Comparison of ENCODE assay signal across 10 cellular contexts in genomic region chr6:33584700-33585402, GRCh38. TPM values are rescaled to one million over a fixed set of nuclear protein-coding genes. Genes with fewer than 3 reads are reported as not detected.
DNase-seq lines count a peak whose midpoint lies in the region; ATAC-seq, FAIRE-seq and TF ChIP-seq lines count a peak whose summit lies in the region.
"Had no signal": no experiment of that assay in that cellular context is flagged by ENCODE, and none has a peak within 500 bp of the region (broad histone marks: within the 10 kb centered on the region; RNA-seq: fewer than 3 reads in every experiment).

No MANE protein-coding gene starts in this region.

- peak overlapping the region; percentile 66; the same call in 1 of the 2 replicates for H3K4me2 ChIP-seq in MM.1S (ENCODE audit: low read depth, low read length)
- peak overlapping the region; percentile 3; the same call in 1 of the 2 replicates for H3K4me2 ChIP-seq in GM12878 (ENCODE audit: control insufficient read depth, insufficient read depth)
- no peak overlapping the region for H3K4me2 ChIP-seq in neural progenitor cell

- H3K4me1 ChIP-seq in MM.1S (ENCODE audit: low read length), result peaks cover 13% of the 10 kb centered on the region
- H3K4me1 ChIP-seq in GM12878 (ENCODE audit: control insufficient read depth, insufficient read depth, low read length), result peaks cover 16% of the 10 kb centered on the region
- H3K4me1 ChIP-seq in spleen, result peaks cover 15 to 58% (median 33%) of the 10 kb centered on the region in 6 donors
- H3K4me1 ChIP-seq in neural progenitor cell, result no peaks in the 10 kb centered on the region

- H3K27me3 Mint-ChIP-seq in activated naive CD4-positive, alpha-beta T cell treated with anti-CD3 and anti-CD28 coated beads for 36 hours (ENCODE audit: low read depth), result no peaks in the 10 kb centered on the region
- peaks cover 5% of the 10 kb centered on the region for H3K27me3 Mint-ChIP-seq in neural progenitor cell (ENCODE audit: insufficient read depth, low read depth)

- TSS peak; percentile 94 for BruUV-seq in GM12878 (replicated peaks; lab: Mats Ljungman, UMichigan)

- H3K79me2 ChIP-seq in MM.1S (ENCODE audit: low read length) (peaks cover 2% of the 10 kb centered on the region), GM12878 (ENCODE audit: control insufficient read depth, insufficient read depth, low read length) (peaks cover 3% of the 10 kb centered on the region), neural progenitor cell (ENCODE audit: low read depth) (peaks cover 1% of the 10 kb centered on the region)

- RAD21 ChIA-PET in GM12878 (lab: Charles Lee; ENCODE audit: unreplicated experiment), result interaction anchor here (0.6 to 6.6 kb wide), 7 partner anchors 14 to 203 kb away, joined by 3 to 86 read pairs (median 5); partner anchors contain the start of gene ITPR3

- no peaks in the 10 kb centered on the region for H3K36me3 ChIP-seq in MM.1S (replicated peaks; ENCODE audit: insufficient read depth, low read length)
- no peaks in the 10 kb centered on the region for H3K36me3 ChIP-seq in GM12878 (ENCODE audit: control insufficient read depth in 2 of 2, insufficient read depth in 2 of 2, low read length in 1 of 2)
- no peaks in the 10 kb centered on the region for H3K36me3 ChIP-seq in spleen
- H3K36me3 ChIP-seq in neural progenitor cell, result no peaks in the 10 kb centered on the region

- SMC1A ChIA-PET in GM12878 (lab: Charles Lee; ENCODE audit: uncharacterized antibody, unreplicated experiment), result interaction anchor here (0.9 to 6.9 kb wide), 7 partner anchors 9 to 131 kb away, joined by 3 to 122 read pairs (median 5); partner anchors contain the start of genes UQCC2 and ZBTB9

- TF ChIP-seq CTCF in MM.1S (IDR thresholded peaks at IDR 0.05; ENCODE audit: low read length) (no peak), GM12878 (IDR thresholded peaks at IDR 0.05 in 2 of 3, conservative IDR thresholded peaks at IDR 0.05 in 1 of 3; ENCODE audit: control insufficient read depth in 2 of 3, extremely low read depth in 1 of 3, insufficient read depth in 1 of 3, low read depth in 3 of 3, low read length in 3 of 3) (no peak), spleen (IDR thresholded peaks at IDR 0.05 in 8 of 11, conservative IDR thresholded peaks at IDR 0.05 in 3 of 11) (no peak), neural progenitor cell (IDR thresholded peaks at IDR 0.05) (no peak)

- DNase-seq in activated naive CD4-positive, alpha-beta T cell treated with anti-CD3 and anti-CD28 coated beads for 36 hours, result no peak
- no peak for DNase-seq in activated naive CD4-positive, alpha-beta T cell treated with anti-CD3 and anti-CD28 coated beads, Interleukin-2, amount 50 U/mL, for 16 hours
- DNase-seq in MM.1S, result no peak
- no peak for DNase-seq in GM12878 (ENCODE audit: low read depth, low spot score)
- peak; percentile 69 for DNase-seq in spleen
- DNase-seq in AML-193 (lab: John Stamatoyannopoulos, UW), result no peak
- DNase-seq in GOT3 (lab: John Stamatoyannopoulos, UW), result no peak
- no peak for DNase-seq in neural progenitor cell (ENCODE audit: low spot score)

- TF ChIP-seq POLR2A in GM12878 (IDR thresholded peaks at IDR 0.05; ENCODE audit: low read depth, low read length) (no peak), spleen (IDR thresholded peaks at IDR 0.05) (no peak)

- peak overlapping the region; percentile 66 for H3K4me3 Mint-ChIP-seq in activated naive CD4-positive, alpha-beta T cell treated with anti-CD3 and anti-CD28 coated beads for 36 hours
- H3K4me3 Mint-ChIP-seq in neural progenitor cell, result no peak overlapping the region

- H3K9ac ChIP-seq in MM.1S (ENCODE audit: low read length), result peak overlapping the region; percentile 19; the same call in 1 of the 2 replicates
- peak overlapping the region; percentile 3; the same call in 1 of the 2 replicates for H3K9ac ChIP-seq in GM12878 (ENCODE audit: control insufficient read depth, insufficient read depth, low read length)
- no peak overlapping the region for H3K9ac ChIP-seq in neural progenitor cell

- no peak for ATAC-seq in GM12878

- in situ Hi-C loops in GM12878 (cut with MboI), result loop anchor here (5.0 kb wide), 1 partner anchor 117 kb away; no protein-coding TSS in a partner anchor

- H3K36me3 Mint-ChIP-seq in activated naive CD4-positive, alpha-beta T cell treated with anti-CD3 and anti-CD28 coated beads for 36 hours (ENCODE audit: low read depth), result no peaks in the 10 kb centered on the region
- H3K36me3 Mint-ChIP-seq in neural progenitor cell, result no peaks in the 10 kb centered on the region

- CTCF ChIA-PET in activated naive CD4-positive, alpha-beta T cell treated with anti-CD3 and anti-CD28 coated beads for 36 hours (lab: Charles Lee), result interaction anchor here (0.6 to 4.3 kb wide), 16 partner anchors 8 to 160 kb away, joined by 3 to 46 read pairs (median 4); partner anchors contain the start of genes ITPR3 and UQCC2
- CTCF ChIA-PET in GM12878 (lab: Yijun Ruan, JAX), result interaction anchor here (0.6 to 7.6 kb wide), 25 partner anchors 10 to 185 kb away, joined by 3 to 235 read pairs (median 3); partner anchors contain the start of genes CUTA and UQCC2

- 64% methylated on average over 11 of the region's 11 CpGs for WGBS in GM12878 (ENCODE audit: insufficient coverage, insufficient replicate concordance, low lambda C conversion rate, missing lambda C conversion rate)
- 68 to 84% (median 71%) methylated on average over 9 to 11 of the region's 11 CpGs for WGBS in spleen, 5 donors

- peak overlapping the region; percentile 88 for H2AFZ ChIP-seq in MM.1S (ENCODE audit: low read length)
- peak overlapping the region; percentile 72 for H2AFZ ChIP-seq in GM12878 (ENCODE audit: control insufficient read depth, low read depth, low read length)
- no peak overlapping the region for H2AFZ ChIP-seq in neural progenitor cell (replicated peaks)

- no peak for FAIRE-seq in GM12878 (lab: Jason Lieb, UNC)
- FAIRE-seq: astrocyte, H54 had no signal

- no peak for TF ChIP-seq EP300 in GM12878 (IDR thresholded peaks at IDR 0.05; ENCODE audit: borderline replicate concordance in 1 of 2, control insufficient read depth in 1 of 2, low read depth in 2 of 2, low read length in 2 of 2)

- peaks cover 22% of the 10 kb centered on the region for H3K4me1 Mint-ChIP-seq in activated naive CD4-positive, alpha-beta T cell treated with anti-CD3 and anti-CD28 coated beads for 36 hours (ENCODE audit: low read depth)
- peaks cover 7% of the 10 kb centered on the region for H3K4me1 Mint-ChIP-seq in neural progenitor cell

- no peaks in the 10 kb centered on the region for H3K9me3 Mint-ChIP-seq in activated naive CD4-positive, alpha-beta T cell treated with anti-CD3 and anti-CD28 coated beads for 36 hours
- H3K9me3 Mint-ChIP-seq in neural progenitor cell, result no peaks in the 10 kb centered on the region

- H3K4me3 ChIP-seq in MM.1S (ENCODE audit: low read length), result no peak overlapping the region
- H3K4me3 ChIP-seq in GM12878, result no peak overlapping the region
- H3K4me3 ChIP-seq in spleen, result peak overlapping the region in 1 of 8 donors; percentile 48
- H3K4me3 ChIP-seq in neural progenitor cell, result no peak overlapping the region

- no peaks in the 10 kb centered on the region for H4K20me1 ChIP-seq in MM.1S (ENCODE audit: insufficient read depth, low read length)
- H4K20me1 ChIP-seq in GM12878 (ENCODE audit: control insufficient read depth, insufficient read depth), result no peaks in the 10 kb centered on the region
- H4K20me1 ChIP-seq in neural progenitor cell (ENCODE audit: low read depth), result no peaks in the 10 kb centered on the region

- H3K27me3 ChIP-seq in MM.1S (replicated peaks; ENCODE audit: insufficient read depth, low read length) (no peaks in the 10 kb centered on the region), GM12878 (replicated peaks in 1 of 2; ENCODE audit: control insufficient read depth in 2 of 2, insufficient read depth in 2 of 2, low read length in 1 of 2) (no peaks in the 10 kb centered on the region), spleen (replicated peaks in 1 of 7) (no peaks in the 10 kb centered on the region), neural progenitor cell (no peaks in the 10 kb centered on the region)

- POLR2A ChIA-PET in GM12878 (lab: Charles Lee), result interaction anchor here (0.9 to 1.6 kb wide), 5 partner anchors 8 to 123 kb away, joined by 3 to 7 read pairs (median 4); no protein-coding TSS in a partner anchor

- H3K9me3 ChIP-seq in MM.1S (replicated peaks; ENCODE audit: insufficient read depth, low read length) (no peaks in the 10 kb centered on the region), GM12878 (replicated peaks; ENCODE audit: control insufficient read depth, insufficient read depth, low read length) (no peaks in the 10 kb centered on the region; the same call in 2 of the 3 replicates), spleen (no peaks in the 10 kb centered on the region), neural progenitor cell (ENCODE audit: low read depth) (no peaks in the 10 kb centered on the region)

- H3F3A ChIP-seq in MM.1S (ENCODE audit: insufficient read depth, low read length) (no peaks in the 10 kb centered on the region; the same call in 1 of the 2 replicates), neural progenitor cell (ENCODE audit: low read depth) (peaks cover 14% of the 10 kb centered on the region)

- H3K27ac ChIP-seq in MM.1S (ENCODE audit: low read length) (no peak overlapping the region), GM12878 (ENCODE audit: control insufficient read depth, insufficient read depth) (peak overlapping the region; percentile 1; the same call in 1 of the 2 replicates), spleen (peak overlapping the region in 7 of 8 donors; percentile 38 to 78 (median 71)), neural progenitor cell (no peak overlapping the region)

- H3K9me2 ChIP-seq in MM.1S (replicated peaks; ENCODE audit: insufficient read depth, low read length), result no peaks in the 10 kb centered on the region

- peak overlapping the region; percentile 82 for H3K27ac Mint-ChIP-seq in activated naive CD4-positive, alpha-beta T cell treated with anti-CD3 and anti-CD28 coated beads for 36 hours
- H3K27ac Mint-ChIP-seq in neural progenitor cell, result no peak overlapping the region

- TF ChIP-seq RAD21 in GM12878 (IDR thresholded peaks at IDR 0.05; ENCODE audit: insufficient read depth, low read depth, low read length), result no peak

- intact Hi-C loops in activated naive CD4-positive, alpha-beta T cell treated with anti-CD3 and anti-CD28 coated beads for 36 hours (cut with micrococcal nuclease), result loop anchor here (1.0 kb wide), 3 partner anchors 22 to 115 kb away; no protein-coding TSS in a partner anchor
- intact Hi-C loops in GM12878 (cut with micrococcal nuclease; ENCODE audit: unreplicated experiment), result loop anchor here (1.0 to 10.0 kb wide), 4 partner anchors 48 to 570 kb away; no protein-coding TSS in a partner anchor
- intact Hi-C loops in spleen (cut with DNase I; ENCODE audit: low total_unique reads), result loop anchor here (5.0 kb wide), 1 partner anchor 117 kb away; no protein-coding TSS in a partner anchor

RNA-seq across cellular contexts. Expression of gene BAK1, which starts 4.8 kb away (rescaled TPM):
- total RNA-seq in activated naive CD4-positive, alpha-beta T cell treated with anti-CD3 and anti-CD28 coated beads for 36 hours, result 10 to 100 TPM; 38.3 to 41.1 TPM
- 12.7 and 16.3 TPM in 2 replicates for total RNA-seq in GM12878 (2013; cell fraction: nucleolus; rRNA removed)
- 9.3 and 9.4 TPM in 2 replicates for total RNA-seq in GM12878 (2014; rRNA removed)
- 23.9 and 26.6 TPM in 2 replicates for total RNA-seq in GM12878 (2014; rRNA removed; fragmentation: Illumina TruSeq; extraction: Trizol)
- 36.7 and 37.6 TPM in 2 replicates for total RNA-seq in GM12878 (2021)
- polyA plus RNA-seq in GM12878 (2011; ENCODE audit: low read depth), result 13.2 TPM
- polyA plus RNA-seq in GM12878 (2011; rRNA removed), result 18.1 and 31.0 TPM in 2 replicates
- 45.3 and 55.6 TPM in 2 replicates for polyA plus RNA-seq in GM12878 (2011; cell fraction: cytosol; rRNA removed)
- polyA plus RNA-seq in GM12878 (2011; cell fraction: nucleus; rRNA removed), result 32.2 and 33.3 TPM in 2 replicates
- 25.8 and 26.9 TPM in 2 replicates for polyA plus RNA-seq in GM12878 (2012)
- polyA plus RNA-seq in GM12878 (2014; fragmentation: Illumina TruSeq; extraction: Trizol), result 14.4 and 28.2 TPM in 2 replicates
- polyA plus RNA-seq in GM12878 (2014; fragmentation: Nextera tagmentation; extraction: Ambion mirVana), result 10 to 100 TPM in 1 of 2 experiments, 1 to 10 TPM in 1; 6.3 to 13.0 TPM
- polyA plus RNA-seq in GM12878 (2014; rRNA removed), result 38.1 and 44.5 TPM in 2 replicates
- 10 to 100 TPM; 65.7 to 65.8 TPM for polyA plus RNA-seq in GM12878 (2016; fragmentation: Nextera tagmentation; extraction: Ambion mirVana)
- 26.0 and 47.5 TPM in 2 replicates for polyA minus RNA-seq in GM12878 (2011; rRNA and poly(A)+ RNA removed)
- polyA minus RNA-seq in GM12878 (2011; cell fraction: cytosol; rRNA and poly(A)+ RNA removed), result 18.6 and 19.3 TPM in 2 replicates
- polyA minus RNA-seq in GM12878 (2011; cell fraction: nucleus; rRNA and poly(A)+ RNA removed), result 8.0 and 12.3 TPM in 2 replicates
- 10 to 100 TPM; 22.6 to 34.4 (median 28.3) TPM for total RNA-seq in spleen
- polyA plus RNA-seq in spleen, result 10 to 100 TPM; 14.9 to 32.2 (median 20.6) TPM
- total RNA-seq in neural progenitor cell (ENCODE audit: low replicate concordance), result 13.9 and 40.0 TPM in 2 replicates

RNA-seq across cellular contexts. Expression of gene ITPR3, which starts 36.3 kb away (rescaled TPM):
- 10 to 100 TPM; 34.8 to 35.1 TPM for total RNA-seq in activated naive CD4-positive, alpha-beta T cell treated with anti-CD3 and anti-CD28 coated beads for 36 hours
- total RNA-seq in GM12878 (2013; cell fraction: nucleolus; rRNA removed), result 77.4 and 90.2 TPM in 2 replicates
- 12.7 and 15.4 TPM in 2 replicates for total RNA-seq in GM12878 (2014; rRNA removed)
- 7.6 and 8.3 TPM in 2 replicates for total RNA-seq in GM12878 (2014; rRNA removed; fragmentation: Illumina TruSeq; extraction: Trizol)
- 30.3 and 34.0 TPM in 2 replicates for total RNA-seq in GM12878 (2021)
- 7.4 TPM for polyA plus RNA-seq in GM12878 (2011; ENCODE audit: low read depth)
- polyA plus RNA-seq in GM12878 (2011; rRNA removed), result 7.2 and 15.6 TPM in 2 replicates
- polyA plus RNA-seq in GM12878 (2011; cell fraction: cytosol; rRNA removed), result 16.7 and 18.8 TPM in 2 replicates
- polyA plus RNA-seq in GM12878 (2011; cell fraction: nucleus; rRNA removed), result 202 and 205 TPM in 2 replicates
- polyA plus RNA-seq in GM12878 (2012), result 13.1 and 19.2 TPM in 2 replicates
- 6.7 and 14.6 TPM in 2 replicates for polyA plus RNA-seq in GM12878 (2014; fragmentation: Illumina TruSeq; extraction: Trizol)
- under 1 TPM; 0.32 to 0.44 TPM for polyA plus RNA-seq in GM12878 (2014; fragmentation: Nextera tagmentation; extraction: Ambion mirVana)
- polyA plus RNA-seq in GM12878 (2014; rRNA removed), result 23.0 and 27.0 TPM in 2 replicates
- 1 to 10 TPM; 8.9 to 9.1 TPM for polyA plus RNA-seq in GM12878 (2016; fragmentation: Nextera tagmentation; extraction: Ambion mirVana)
- 27.9 and 34.0 TPM in 2 replicates for polyA minus RNA-seq in GM12878 (2011; rRNA and poly(A)+ RNA removed)
- 12.8 and 14.2 TPM in 2 replicates for polyA minus RNA-seq in GM12878 (2011; cell fraction: cytosol; rRNA and poly(A)+ RNA removed)
- 43.2 and 61.9 TPM in 2 replicates for polyA minus RNA-seq in GM12878 (2011; cell fraction: nucleus; rRNA and poly(A)+ RNA removed)
- total RNA-seq in spleen, result 10 to 100 TPM; 42.1 to 95.6 (median 68.1) TPM
- polyA plus RNA-seq in spleen, result 10 to 100 TPM in 2 of 3 donors, 1 to 10 TPM in 1; 9.9 to 37.9 (median 20.0) TPM
- total RNA-seq in neural progenitor cell (ENCODE audit: low replicate concordance), result 1.5 and 3.4 TPM in 2 replicates

Comparison
In these comparisons a context has a peak if more than half of its experiments do, and no peak if none do; other contexts are left out.
1. H3K27ac ChIP-seq: peak in GM12878 (single experiment) and spleen (7 of 8); none in MM.1S (single experiment) and neural progenitor cell (single experiment).